ENCODE assay signal across 21 cellular contexts in the genomic region with DNA sequence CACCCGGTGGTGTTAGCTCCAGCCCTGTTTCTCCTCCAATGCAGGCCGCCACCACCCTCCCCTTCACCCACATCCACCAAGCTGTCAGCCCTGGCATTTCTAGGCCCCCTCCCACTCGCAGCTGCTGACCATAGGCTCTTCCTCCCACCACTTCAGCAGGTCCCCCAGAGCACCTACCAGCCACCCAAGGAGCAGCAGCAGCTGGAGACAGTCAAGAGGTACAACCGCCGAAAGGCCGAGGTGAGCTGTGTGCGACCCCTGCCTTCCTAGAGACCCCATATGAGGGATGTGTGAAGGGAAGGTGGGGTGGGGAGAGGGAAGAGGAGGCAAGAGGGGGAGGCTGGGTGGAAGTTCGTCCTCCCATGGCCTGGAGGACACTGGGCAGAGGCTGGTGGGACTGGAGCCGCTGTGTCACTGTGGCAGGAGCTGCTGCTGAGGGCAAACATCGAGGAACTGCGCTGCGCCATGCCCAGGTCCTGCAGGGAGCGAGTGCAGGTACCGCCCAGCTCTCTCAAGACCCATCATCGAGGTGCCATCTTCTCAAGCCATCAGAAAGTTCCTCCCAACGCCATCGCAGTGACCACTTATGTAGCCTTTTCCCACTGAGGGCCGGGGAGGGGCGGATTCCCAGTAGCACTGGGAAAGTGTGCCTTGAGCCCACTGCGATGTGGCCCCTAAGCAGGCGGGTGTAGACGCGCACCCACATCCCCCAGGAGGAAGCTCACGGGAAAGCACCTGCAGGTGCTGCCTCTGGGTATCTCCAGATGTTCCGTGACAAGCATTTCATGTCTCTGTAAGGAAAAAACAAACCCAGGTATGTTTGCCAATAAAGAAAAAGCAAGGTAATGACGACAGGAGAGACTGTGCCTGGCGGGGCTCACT. TPM values are rescaled to one million over a fixed set of nuclear protein-coding genes. Genes with fewer than 3 reads are reported as not detected.
A peak's percentile ranks its signal among the peaks of the same experiment; 100 is the strongest.
DNase-seq lines count a peak whose midpoint lies in the region; ATAC-seq and TF ChIP-seq lines count a peak whose summit lies in the region.
"Had no signal": no experiment of that assay in that cellular context is flagged by ENCODE, and none has a peak within 500 bp of the region (broad histone marks: within the 10 kb centered on the region; RNA-seq: fewer than 3 reads in every experiment).

No MANE protein-coding gene starts in this region.

- peaks cover 7% of the 10 kb centered on the region for H3K27me3 Mint-ChIP-seq in neural progenitor cell (ENCODE audit: insufficient read depth, low read depth)
- H3K27me3 Mint-ChIP-seq: B cell; CD8-positive, alpha-beta memory T cell had no signal

- peaks cover 12% of the 10 kb centered on the region for H3K4me1 ChIP-seq in OCI-LY7 (ENCODE audit: insufficient read depth, low read length, poor library complexity, severe bottlenecking)
- no peaks in the 10 kb centered on the region for H3K4me1 ChIP-seq in neural progenitor cell
- no peaks in the 10 kb centered on the region for H3K4me1 ChIP-seq in upper lobe of right lung

- no peaks in the 10 kb centered on the region for H3K4me1 Mint-ChIP-seq in neural progenitor cell
- H3K4me1 Mint-ChIP-seq: B cell; CD14-positive monocyte; CD8-positive, alpha-beta memory T cell had no signal

- H2AFZ ChIP-seq in OCI-LY7 (ENCODE audit: low read length) (no peak overlapping the region), neural progenitor cell (replicated peaks) (no peak overlapping the region)

- H3K9me3 ChIP-seq in OCI-LY7 (ENCODE audit: low read length): no peaks in the 10 kb centered on the region
- no peaks in the 10 kb centered on the region for H3K9me3 ChIP-seq in neural progenitor cell (ENCODE audit: low read depth)
- no peaks in the 10 kb centered on the region for H3K9me3 ChIP-seq in upper lobe of right lung
- H3K9me3 ChIP-seq: MG63, SK-N-SH had no signal

- H3K9me3 Mint-ChIP-seq in neural progenitor cell: no peaks in the 10 kb centered on the region
- H3K9me3 Mint-ChIP-seq: CD14-positive monocyte; CD8-positive, alpha-beta memory T cell; HFFc6; T-helper 1 cell treated with Interleukin-12 subunit alpha and Interleukin-12 subunit beta and Interleukin-4 antibody, amounts not matched to agents 30 μg/mL and 1 μg/mL, for 36 hours had no signal

- H3K36me3 ChIP-seq in H7 (replicated peaks; ENCODE audit: control insufficient read depth, insufficient read depth, low read length): no peaks in the 10 kb centered on the region
- H3K36me3 ChIP-seq in OCI-LY7 (ENCODE audit: insufficient read depth, low read length): no peaks in the 10 kb centered on the region
- no peaks in the 10 kb centered on the region for H3K36me3 ChIP-seq in neural progenitor cell
- no peaks in the 10 kb centered on the region for H3K36me3 ChIP-seq in upper lobe of right lung
- H3K36me3 ChIP-seq: MG63 had no signal

- TF ChIP-seq CTCF in OCI-LY7 (conservative IDR thresholded peaks at IDR 0.05; ENCODE audit: low read length): no peak
- no peak for TF ChIP-seq CTCF in neural progenitor cell (IDR thresholded peaks at IDR 0.05)
- no peak for TF ChIP-seq CTCF in upper lobe of right lung (IDR thresholded peaks at IDR 0.05)
- no peak for TF ChIP-seq CTCF in foreskin fibroblast (IDR thresholded peaks at IDR 0.05; ENCODE audit: low read depth, low read length)

- H3K9me2 ChIP-seq in OCI-LY7 (ENCODE audit: insufficient read depth, low read length): no peaks in the 10 kb centered on the region
- H3K9me2 ChIP-seq: SK-N-SH had no signal

- intact Hi-C loops in OCI-LY7 (cut with micrococcal nuclease; ENCODE audit: unreplicated experiment): no loop called here
- intact Hi-C loops in upper lobe of right lung (cut with DNase I): no loop called here

- CTCF ChIA-PET in OCI-LY7 (lab: Charles Lee; ENCODE audit: unreplicated experiment): no interaction called here

- H3K4me3 Mint-ChIP-seq in neural progenitor cell: peak overlapping the region; percentile 52
- H3K4me3 Mint-ChIP-seq: B cell; CD14-positive monocyte; CD8-positive, alpha-beta memory T cell; HFFc6; T-helper 1 cell treated with Interleukin-12 subunit alpha and Interleukin-12 subunit beta and Interleukin-4 antibody, amounts not matched to agents 30 μg/mL and 1 μg/mL, for 36 hours had no signal

- H3K4me3 ChIP-seq in H7 (ENCODE audit: insufficient read depth, low read depth, low read length) (no peak overlapping the region), OCI-LY7 (ENCODE audit: low read depth, low read length, poor library complexity, severe bottlenecking) (no peak overlapping the region), neural progenitor cell (no peak overlapping the region), upper lobe of right lung (no peak overlapping the region), foreskin fibroblast (ENCODE audit: low read depth in 1 of 2, low read length in 2 of 2) (no peak overlapping the region)
- H3K4me3 ChIP-seq: MG63 had no signal

- peak overlapping the region; percentile 7; the same call in 1 of the 2 replicates for H3K4me2 ChIP-seq in OCI-LY7 (ENCODE audit: low read length)
- H3K4me2 ChIP-seq in neural progenitor cell: no peak overlapping the region
- H3K4me2 ChIP-seq: SK-N-SH had no signal

- no peak for ATAC-seq in upper lobe of right lung

- no peak overlapping the region for H3K27ac ChIP-seq in OCI-LY7 (ENCODE audit: low read depth, low read length, poor library complexity, severe bottlenecking)
- H3K27ac ChIP-seq in neural progenitor cell: no peak overlapping the region
- H3K27ac ChIP-seq in upper lobe of right lung: no peak overlapping the region

- no peaks in the 10 kb centered on the region for H3F3A ChIP-seq in neural progenitor cell (ENCODE audit: low read depth)

- POLR2A ChIA-PET in OCI-LY7 (lab: Charles Lee): no interaction called here

- H3K27me3 ChIP-seq in H7 (ENCODE audit: control insufficient read depth, insufficient read depth, low read length) (no peaks in the 10 kb centered on the region), neural progenitor cell (no peaks in the 10 kb centered on the region), upper lobe of right lung (no peaks in the 10 kb centered on the region)
- H3K27me3 ChIP-seq: MG63 had no signal

- no TSS peak for BruUV-seq in OCI-LY7 (replicated peaks; lab: Mats Ljungman, UMichigan)

- H3K27ac Mint-ChIP-seq in neural progenitor cell: no peak overlapping the region
- H3K27ac Mint-ChIP-seq: B cell; CD14-positive monocyte; CD8-positive, alpha-beta memory T cell; HFFc6; T-helper 1 cell treated with Interleukin-12 subunit alpha and Interleukin-12 subunit beta and Interleukin-4 antibody, amounts not matched to agents 30 μg/mL and 1 μg/mL, for 36 hours had no signal

- H3K79me2 ChIP-seq in OCI-LY7 (ENCODE audit: insufficient read depth, low read depth, low read length): no peaks in the 10 kb centered on the region
- H3K79me2 ChIP-seq in neural progenitor cell (ENCODE audit: low read depth): no peaks in the 10 kb centered on the region

- no peaks in the 10 kb centered on the region for H4K20me1 ChIP-seq in OCI-LY7 (ENCODE audit: insufficient read depth, low read length)
- H4K20me1 ChIP-seq in neural progenitor cell (ENCODE audit: low read depth): no peaks in the 10 kb centered on the region

- DNase-seq in H7: peak; percentile 47
- DNase-seq in OCI-LY7 (ENCODE audit: low spot score): peak; percentile 39
- DNase-seq in neural progenitor cell (ENCODE audit: low spot score): no peak
- DNase-seq in upper lobe of right lung: peak; percentile 40
- DNase-seq in foreskin fibroblast: no peak
- no peak for DNase-seq in H4 (ENCODE audit: low spot score)
- DNase-seq in central memory CD4-positive, alpha-beta T cell: no peak
- DNase-seq: CD8-positive, alpha-beta memory T cell; HFFc6; IMR-90; KG1; MG63; NCI-H2029; NCI-H446; NCI-H526 treated with DMSO at 0.1 percent for 48 hours; SK-N-SH; SW 1271 had no signal

- H3K9ac ChIP-seq in neural progenitor cell: no peak overlapping the region
- H3K9ac ChIP-seq: SK-N-SH had no signal

- no peaks in the 10 kb centered on the region for H3K36me3 Mint-ChIP-seq in neural progenitor cell
- H3K36me3 Mint-ChIP-seq: CD14-positive monocyte; CD8-positive, alpha-beta memory T cell had no signal

RNA-seq across cellular contexts. Expression of a gene that starts 19.2 kb away (rescaled TPM):
- total RNA-seq in H7 (2014; rRNA removed; shearing (Covaris generic)): 79.6 and 82.8 TPM in 2 replicates
- total RNA-seq in OCI-LY7 (2014; rRNA removed; shearing (Covaris generic)): 63.6 and 65.0 TPM in 2 replicates
- 76.5 and 77.5 TPM in 2 replicates for total RNA-seq in OCI-LY7 (2022)
- total RNA-seq in neural progenitor cell (ENCODE audit: low replicate concordance): 73.8 and 96.4 TPM in 2 replicates
- total RNA-seq in upper lobe of right lung: 41.0 TPM
- 72.9 and 126 TPM in 2 replicates for total RNA-seq in H4 (2014; rRNA removed; shearing (Covaris generic))

RNA-seq across cellular contexts. Expression of a gene that starts 31.0 kb away (rescaled TPM):
- not detected in 2 replicates for total RNA-seq in H7 (2014; rRNA removed; shearing (Covaris generic))
- not detected in 2 replicates for total RNA-seq in OCI-LY7 (2014; rRNA removed; shearing (Covaris generic))
- total RNA-seq in OCI-LY7 (2022): not detected in 2 replicates
- not detected in 2 replicates for total RNA-seq in neural progenitor cell (ENCODE audit: low replicate concordance)
- not detected for total RNA-seq in upper lobe of right lung
- total RNA-seq in H4 (2014; rRNA removed; shearing (Covaris generic)): not detected in 2 replicates
- total RNA-seq: A673, B cell, HFFc6, IMR-90 had no signal

RNA-seq across cellular contexts. Expression of a gene that starts 31.3 kb away (rescaled TPM):
- total RNA-seq in H7 (2014; rRNA removed; shearing (Covaris generic)): 2.1 and 5.7 TPM in 2 replicates
- 4.8 TPM in 1 of 2 replicates, not detected in the other for total RNA-seq in OCI-LY7 (2014; rRNA removed; shearing (Covaris generic))
- total RNA-seq in OCI-LY7 (2022) (0.32 TPM in 1 of 2 replicates, not detected in the other), neural progenitor cell (ENCODE audit: low replicate concordance) (0.39 and 0.93 TPM in 2 replicates), upper lobe of right lung (16.6 TPM)
- total RNA-seq in H4 (2014; rRNA removed; shearing (Covaris generic)): 1.9 and 2.7 TPM in 2 replicates

Comparison
In these comparisons a context has a peak if more than half of its experiments do, and no peak if none do; other contexts are left out.
1. DNase-seq: peak in H7 (single experiment), OCI-LY7 (single experiment) and upper lobe of right lung (single experiment); none in neural progenitor cell (single experiment), foreskin fibroblast (0 of 2), H4 (single experiment) and central memory CD4-positive, alpha-beta T cell (single experiment).